Comparison of ENCODE assay signal across 8 cellular contexts in the genomic region with DNA sequence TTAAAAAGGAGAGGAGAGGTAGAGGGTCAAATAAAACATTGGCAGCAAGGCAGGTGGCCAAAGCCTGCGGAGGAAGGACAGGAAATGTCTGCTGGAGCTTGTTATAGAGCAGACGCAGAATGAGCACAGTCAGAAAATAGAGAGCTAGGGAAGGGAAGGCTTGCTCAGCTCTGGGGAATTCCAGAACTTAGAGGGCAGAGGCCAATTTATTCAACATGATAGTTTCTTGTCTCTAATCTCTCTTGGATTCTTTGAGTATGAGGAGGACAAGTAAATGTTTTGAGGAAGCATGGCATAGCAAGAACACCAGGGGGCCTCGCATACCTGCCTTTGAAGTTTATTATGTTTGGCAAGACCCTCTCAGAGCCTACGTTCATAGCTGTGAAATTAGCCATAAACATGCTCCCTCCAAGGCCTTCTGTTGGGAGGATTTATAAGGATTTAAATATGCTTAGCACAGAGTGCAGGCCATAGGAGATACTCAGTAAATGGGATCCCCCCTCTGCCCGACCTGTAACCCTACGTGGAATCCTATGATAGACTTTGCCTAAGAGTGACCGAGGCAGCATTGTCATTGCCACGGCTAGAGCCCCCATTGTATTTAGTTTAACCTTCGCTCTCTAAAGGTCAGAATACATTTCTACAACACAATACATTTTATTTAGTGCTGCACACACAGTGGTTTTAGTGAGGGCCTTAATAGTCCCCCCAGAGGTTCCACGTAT.
A peak's percentile ranks its signal among the peaks of the same experiment; 100 is the strongest.
DNase-seq lines count a peak whose midpoint lies in the region; ATAC-seq, FAIRE-seq and TF ChIP-seq lines count a peak whose summit lies in the region.

No MANE protein-coding gene starts in this region.

- H3K36me3 ChIP-seq in OCI-LY1 (ENCODE audit: insufficient read depth, low read length), result no peaks in the 10 kb centered on the region

- no peaks in the 10 kb centered on the region for H3F3A ChIP-seq in OCI-LY1 (ENCODE audit: insufficient read depth, low read length)

- no peaks in the 10 kb centered on the region for H3K27me3 Mint-ChIP-seq in brain
- no peaks in the 10 kb centered on the region for H3K27me3 Mint-ChIP-seq in stimulated activated memory B cell treated with anti-CD40 and anti-IgM and Interleukin-4, amounts not matched to agents 10 μg/mL and 1 μg/mL and 100 μg/mL, for 72 hours

- H3K4me2 ChIP-seq in OCI-LY1 (ENCODE audit: low read length), result no peak overlapping the region

- H3K4me1 ChIP-seq in OCI-LY1 (ENCODE audit: insufficient read depth, low read length, severe bottlenecking), result no peaks in the 10 kb centered on the region

- H3K27ac Mint-ChIP-seq in brain, result peak overlapping the region; percentile 77 to 93 (median 85)
- H3K27ac Mint-ChIP-seq in stimulated activated memory B cell treated with anti-CD40 and anti-IgM and Interleukin-4, amounts not matched to agents 10 μg/mL and 1 μg/mL and 100 μg/mL, for 72 hours, result peak overlapping the region; percentile 57

- H3K9me2 ChIP-seq in OCI-LY1 (ENCODE audit: low read depth, low read length), result no peaks in the 10 kb centered on the region

- H3K4me3 ChIP-seq in OCI-LY1 (ENCODE audit: low read depth, low read length, poor library complexity, severe bottlenecking), result no peak overlapping the region

- no peaks in the 10 kb centered on the region for H3K27me3 ChIP-seq in OCI-LY1 (ENCODE audit: insufficient read depth, low read length)

- H3K4me3 Mint-ChIP-seq in brain, result peak overlapping the region in 3 of 5 experiments; percentile 41 to 68 (median 55)
- H3K4me3 Mint-ChIP-seq in stimulated activated memory B cell treated with anti-CD40 and anti-IgM and Interleukin-4, amounts not matched to agents 10 μg/mL and 1 μg/mL and 100 μg/mL, for 72 hours, result no peak overlapping the region

- peak; percentile 88 for FAIRE-seq in A204.1 (lab: Jason Lieb, UNC)

- ATAC-seq in stimulated activated memory B cell treated with anti-CD40 and anti-IgM and Interleukin-4, amounts not matched to agents 10 μg/mL and 1 μg/mL and 100 μg/mL, for 72 hours, result peak; percentile 31
- ATAC-seq in GM21528 (IDR thresholded peaks at IDR 0.05; ENCODE audit: low FRiP score, unreplicated experiment), result no peak

- DNase-seq in GM04503 (ENCODE audit: low read depth), result peak; percentile 72
- peak; percentile 95 for DNase-seq in kidney glomerular epithelial cell (lab: John Stamatoyannopoulos, UW)
- no peak for DNase-seq in NOMO-1 (lab: John Stamatoyannopoulos, UW; ENCODE audit: unreplicated experiment in 2 of 2)

- H3K27ac ChIP-seq in OCI-LY1 (ENCODE audit: low read depth, low read length, poor library complexity, severe bottlenecking), result no peak overlapping the region

- no peaks in the 10 kb centered on the region for H3K36me3 Mint-ChIP-seq in brain
- H3K36me3 Mint-ChIP-seq in stimulated activated memory B cell treated with anti-CD40 and anti-IgM and Interleukin-4, amounts not matched to agents 10 μg/mL and 1 μg/mL and 100 μg/mL, for 72 hours, result no peaks in the 10 kb centered on the region

- no peaks in the 10 kb centered on the region for H3K9me3 Mint-ChIP-seq in brain
- H3K9me3 Mint-ChIP-seq in stimulated activated memory B cell treated with anti-CD40 and anti-IgM and Interleukin-4, amounts not matched to agents 10 μg/mL and 1 μg/mL and 100 μg/mL, for 72 hours, result no peaks in the 10 kb centered on the region

- H3K4me1 Mint-ChIP-seq in brain, result peaks cover 83% of the 10 kb centered on the region
- H3K4me1 Mint-ChIP-seq in stimulated activated memory B cell treated with anti-CD40 and anti-IgM and Interleukin-4, amounts not matched to agents 10 μg/mL and 1 μg/mL and 100 μg/mL, for 72 hours, result peaks cover 47% of the 10 kb centered on the region

- TF ChIP-seq CTCF in OCI-LY1 (IDR thresholded peaks at IDR 0.05; ENCODE audit: low read length) (peak; percentile 54), brain (conservative IDR thresholded peaks at IDR 0.05) (peak; percentile 66 to 74)

- H3K79me2 ChIP-seq in OCI-LY1 (ENCODE audit: insufficient read depth, low read length), result no peaks in the 10 kb centered on the region

- H2AFZ ChIP-seq in OCI-LY1 (ENCODE audit: low read length), result no peak overlapping the region

- H4K20me1 ChIP-seq in OCI-LY1 (ENCODE audit: insufficient read depth, low read length), result no peaks in the 10 kb centered on the region

- no peak overlapping the region for H3K9ac ChIP-seq in OCI-LY1 (ENCODE audit: low read length)

- no peaks in the 10 kb centered on the region for H3K9me3 ChIP-seq in OCI-LY1 (ENCODE audit: low read length)

Comparison
In these comparisons a context has a peak if more than half of its experiments do, and no peak if none do; other contexts are left out.
1. DNase-seq: peak in GM04503 (single experiment) and kidney glomerular epithelial cell (single experiment); none in NOMO-1 (0 of 2).